In genomic region chrX:11949291-11949690, GRCh38 we compare ENCODE assay signal across 28 cellular contexts.
"Had no signal": no experiment of that assay in that cellular context is flagged by ENCODE, and none has a peak within 500 bp of the region (broad histone marks: within the 10 kb centered on the region; RNA-seq: fewer than 3 reads in every experiment).

No MANE protein-coding gene starts in this region.

- H3K4me2 ChIP-seq: hepatocyte had no signal

- H3K4me3 Mint-ChIP-seq: mesothelial cell of epicardium; naive B cell; natural killer cell; stimulated activated naive B cell treated with anti-CD40 and anti-IgM and Interleukin-4, amounts not matched to agents 10 μg/mL and 1 μg/mL and 100 μg/mL, for 72 hours had no signal

- H2AFZ ChIP-seq: hepatocyte had no signal

- H3K9me3 ChIP-seq: left lung, lower lobe of right lung, pancreas, prostate gland, stomach, testis, thyroid gland, transverse colon, upper lobe of right lung had no signal

- ATAC-seq: heart right ventricle; left cardiac atrium; left lung; lower lobe of right lung; natural killer cell; pancreas; right cardiac atrium; sciatic nerve; stimulated activated naive B cell treated with anti-CD40 and anti-IgM and Interleukin-4, amounts not matched to agents 10 μg/mL and 1 μg/mL and 100 μg/mL, for 72 hours; stimulated activated naive CD8-positive, alpha-beta T cell treated with anti-CD3 and anti-CD28 coated beads, Interleukin-15, Interleukin-2, amounts not matched to agents 100 U/mL and 50 U/mL, for 24 hours; upper lobe of right lung had no signal

- H3K27ac Mint-ChIP-seq: mesothelial cell of epicardium; natural killer cell; stimulated activated naive B cell treated with anti-CD40 and anti-IgM and Interleukin-4, amounts not matched to agents 10 μg/mL and 1 μg/mL and 100 μg/mL, for 72 hours had no signal

- H3K27ac ChIP-seq: heart right ventricle, hepatocyte, left lung, lower lobe of right lung, pancreas, prostate gland, skin epidermis, stomach, testis, thyroid gland, transverse colon, upper lobe of right lung had no signal

- H3K36me3 ChIP-seq: heart right ventricle, left lung, lower lobe of right lung, pancreas, prostate gland, stomach, thyroid gland, transverse colon, upper lobe of right lung had no signal

- H3K4me1 Mint-ChIP-seq: naive B cell; natural killer cell; stimulated activated naive B cell treated with anti-CD40 and anti-IgM and Interleukin-4, amounts not matched to agents 10 μg/mL and 1 μg/mL and 100 μg/mL, for 72 hours had no signal

- H3K9me3 Mint-ChIP-seq: natural killer cell; stimulated activated naive B cell treated with anti-CD40 and anti-IgM and Interleukin-4, amounts not matched to agents 10 μg/mL and 1 μg/mL and 100 μg/mL, for 72 hours had no signal

- DNase-seq: heart right ventricle; kidney glomerular epithelial cell; left cardiac atrium; left lung; lower lobe of right lung; mesendoderm; naive B cell; natural killer cell; pancreas; posterior cingulate gyrus; retina; stimulated activated CD4-positive, alpha-beta T cell treated with anti-CD3 and anti-CD28 coated beads, Interleukin-12 subunit alpha, Interleukin-12 subunit beta, amount 100 ng/mL, for 4 hours; stimulated activated CD4-positive, alpha-beta T cell treated with anti-CD3 and anti-CD28 coated beads, Interleukin-15, amount 100 ng/mL, for 24 hours; stimulated activated CD4-positive, alpha-beta T cell treated with anti-CD3 and anti-CD28 coated beads, Interleukin-2, amount 100 ng/mL, for 24 hours; stimulated activated CD4-positive, alpha-beta T cell treated with anti-CD3 and anti-CD28 coated beads, Interleukin-4, amount 100 ng/mL, for 1 hour; stimulated activated naive B cell treated with anti-CD40 and anti-IgM and Interleukin-4, amounts not matched to agents 10 μg/mL and 1 μg/mL and 100 μg/mL, for 72 hours; stimulated activated naive CD8-positive, alpha-beta T cell treated with anti-CD3 and anti-CD28 coated beads, Interleukin-15, Interleukin-2, amounts not matched to agents 100 U/mL and 50 U/mL, for 24 hours; stomach; testis; thyroid gland; transverse colon; upper lobe of right lung had no signal

- H3K27me3 ChIP-seq: heart right ventricle, hepatocyte, left lung, stomach, testis, thyroid gland, transverse colon, upper lobe of right lung had no signal

- H3K4me1 ChIP-seq: heart right ventricle, left lung, lower lobe of right lung, pancreas, prostate gland, stomach, testis, thyroid gland, transverse colon, upper lobe of right lung had no signal

- H3K4me3 ChIP-seq: heart right ventricle, hepatocyte, left lung, lower lobe of right lung, pancreas, prostate gland, skin epidermis, stomach, testis, thyroid gland, transverse colon, upper lobe of right lung had no signal

- H3K79me2 ChIP-seq: hepatocyte had no signal

- H3K36me3 Mint-ChIP-seq: mesothelial cell of epicardium; natural killer cell; stimulated activated naive B cell treated with anti-CD40 and anti-IgM and Interleukin-4, amounts not matched to agents 10 μg/mL and 1 μg/mL and 100 μg/mL, for 72 hours had no signal
